Comparison of ENCODE assay signal across 17 cellular contexts in the genomic region with DNA sequence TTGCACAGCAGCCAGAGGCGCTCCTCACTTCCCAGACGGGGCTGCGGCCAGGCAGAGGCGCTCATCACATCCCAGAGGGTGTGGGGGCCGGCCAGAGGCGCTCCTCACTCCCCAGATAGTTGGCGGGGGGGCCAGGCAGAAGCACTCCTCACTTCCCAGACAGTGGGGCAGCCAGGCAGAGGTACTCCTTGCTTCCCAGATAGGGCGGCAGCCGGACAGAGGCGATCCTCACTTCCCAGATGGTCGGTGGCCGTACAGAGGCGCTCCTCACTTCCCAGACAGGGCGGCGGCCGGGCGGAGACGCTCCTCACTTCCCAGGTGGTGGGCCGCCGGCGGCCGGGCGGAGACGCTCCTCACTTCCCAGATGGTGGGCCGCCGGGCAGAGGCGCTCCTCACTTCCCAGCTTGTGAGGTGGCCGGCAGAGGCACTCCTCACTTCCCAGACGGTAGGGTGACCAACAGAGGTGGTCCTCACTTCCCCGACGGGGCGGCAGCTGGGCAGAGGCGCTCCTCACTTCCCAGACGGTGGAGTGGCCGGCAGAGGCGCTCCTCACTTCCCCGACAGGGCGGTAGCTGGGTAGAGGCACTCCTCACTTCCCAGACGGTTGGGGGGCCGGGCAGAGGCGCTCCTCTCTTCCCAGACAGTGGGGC. TPM values are rescaled to one million over a fixed set of nuclear protein-coding genes. Genes with fewer than 3 reads are reported as not detected.
DNase-seq lines count a peak whose midpoint lies in the region; ATAC-seq and TF ChIP-seq lines count a peak whose summit lies in the region.
"Had no signal": no experiment of that assay in that cellular context is flagged by ENCODE, and none has a peak within 500 bp of the region (broad histone marks: within the 10 kb centered on the region; RNA-seq: fewer than 3 reads in every experiment).

No MANE protein-coding gene starts in this region.

- no peaks in the 10 kb centered on the region for H3K27me3 Mint-ChIP-seq in Caco-2 (ENCODE audit: insufficient read depth, unreplicated experiment)
- H3K27me3 Mint-ChIP-seq in GM23338 (ENCODE audit: insufficient read depth, low read depth, poor library complexity) = no peaks in the 10 kb centered on the region
- H3K27me3 Mint-ChIP-seq: CD4-positive, CD25-positive, alpha-beta regulatory T cell; CD8-positive, alpha-beta memory T cell had no signal

- H4K91ac ChIP-seq in trophoblast cell (ENCODE audit: low read depth, low read length) = no peak overlapping the region

- no peaks in the 10 kb centered on the region for H3F3A ChIP-seq in GM23338 (replicated peaks; ENCODE audit: low read depth)

- no peak for TF ChIP-seq CTCF in Caco-2 (IDR thresholded peaks at IDR 0.05; ENCODE audit: insufficient read depth in 1 of 2, low read depth in 1 of 2, low read length in 1 of 2, severe bottlenecking in 1 of 2, unreplicated experiment in 1 of 2)
- 0 out of 4 replicates have a peak, but pooled peaks of 1 of the 2 experiments have one; percentile 2 for TF ChIP-seq CTCF in GM23338 (conservative IDR thresholded peaks at IDR 0.05; ENCODE audit: low read depth in 2 of 2)
- TF ChIP-seq CTCF in hepatocyte (IDR thresholded peaks at IDR 0.05; ENCODE audit: poor library complexity) = no peak
- no peak for TF ChIP-seq CTCF in GM20000 (IDR thresholded peaks at IDR 0.05; ENCODE audit: extremely low read depth, missing control alignments)

- no peak overlapping the region for H2BK120ac ChIP-seq in trophoblast cell (ENCODE audit: insufficient read depth, low read length, poor library complexity)

- CTCF ChIA-PET in Caco-2 (lab: Charles Lee) = no interaction called here

- H4K8ac ChIP-seq in trophoblast cell (ENCODE audit: low read depth, low read length) = no peak overlapping the region

- H2AK5ac ChIP-seq in trophoblast cell (ENCODE audit: low read length) = no peak overlapping the region

- peak; percentile 57 for ATAC-seq in GM23338
- ATAC-seq in HG03565 (IDR thresholded peaks at IDR 0.05; ENCODE audit: unreplicated experiment) = no peak

- H3K4me3 Mint-ChIP-seq in Caco-2 (ENCODE audit: unreplicated experiment) (no peak overlapping the region), GM23338 (no peak overlapping the region)

- H3K4me1 Mint-ChIP-seq in Caco-2 (ENCODE audit: low read depth, unreplicated experiment) (peaks cover 37% of the 10 kb centered on the region), GM23338 (peaks cover 13% of the 10 kb centered on the region; the same call in 2 of the 3 replicates)

- H3K9ac ChIP-seq in trophoblast cell (ENCODE audit: low read length) = no peak overlapping the region

- H3K9me3 ChIP-seq in Caco-2 = no peaks in the 10 kb centered on the region
- no peaks in the 10 kb centered on the region for H3K9me3 ChIP-seq in hepatocyte (ENCODE audit: low read depth)
- no peaks in the 10 kb centered on the region for H3K9me3 ChIP-seq in trophoblast cell (ENCODE audit: insufficient read depth, low read depth, low read length)
- H3K9me3 ChIP-seq: BE2C had no signal

- H3K9me2 ChIP-seq in GM23338 (ENCODE audit: insufficient read depth) (no peaks in the 10 kb centered on the region), hepatocyte (replicated peaks; ENCODE audit: insufficient read depth) (no peaks in the 10 kb centered on the region)

- no peak overlapping the region for H2BK12ac ChIP-seq in trophoblast cell (ENCODE audit: low read length)

- peak overlapping the region; percentile 24 for H3K4ac ChIP-seq in trophoblast cell (ENCODE audit: low read depth, low read length)

- no peaks in the 10 kb centered on the region for H3K79me1 ChIP-seq in trophoblast cell (ENCODE audit: low read length)

- H3K27me3 ChIP-seq in Caco-2 (replicated peaks; ENCODE audit: control insufficient read depth, insufficient read depth, low read length) (no peaks in the 10 kb centered on the region), GM23338 (ENCODE audit: insufficient read depth) (no peaks in the 10 kb centered on the region), hepatocyte (no peaks in the 10 kb centered on the region), trophoblast cell (ENCODE audit: insufficient read depth, low read length) (no peaks in the 10 kb centered on the region)
- H3K27me3 ChIP-seq: BE2C had no signal

- H3K27ac Mint-ChIP-seq in Caco-2 (ENCODE audit: unreplicated experiment) (peak overlapping the region; percentile 62), GM23338 (no peak overlapping the region)

- no peak overlapping the region for H3K18ac ChIP-seq in trophoblast cell (ENCODE audit: low read length)

- no peak overlapping the region for H3K4me3 ChIP-seq in Caco-2 (ENCODE audit: low read depth, low read length)
- no peak overlapping the region for H3K4me3 ChIP-seq in GM23338
- no peak overlapping the region for H3K4me3 ChIP-seq in hepatocyte
- H3K4me3 ChIP-seq in trophoblast cell (ENCODE audit: low read depth, low read length) = no peak overlapping the region

- peaks cover 30% of the 10 kb centered on the region for H4K20me1 ChIP-seq in GM23338 (replicated peaks; ENCODE audit: insufficient read depth)
- H4K20me1 ChIP-seq in hepatocyte (ENCODE audit: insufficient read depth, poor library complexity, severe bottlenecking) = peaks cover 26% of the 10 kb centered on the region

- no peak overlapping the region for H2BK5ac ChIP-seq in trophoblast cell (ENCODE audit: low read depth, low read length, poor library complexity)

- H3K27ac ChIP-seq in GM23338 (ENCODE audit: low read depth) (no peak overlapping the region), hepatocyte (peak overlapping the region; percentile 68), trophoblast cell (ENCODE audit: low read depth, low read length) (no peak overlapping the region)

- H3K36me3 Mint-ChIP-seq in Caco-2 (ENCODE audit: insufficient read depth, unreplicated experiment) (peaks cover 6% of the 10 kb centered on the region), GM23338 (ENCODE audit: low read depth) (no peaks in the 10 kb centered on the region)

- no TSS peak for BruUV-seq in Caco-2 (replicated peaks; lab: Mats Ljungman, UMichigan)

- H3K9me3 Mint-ChIP-seq in Caco-2 (ENCODE audit: unreplicated experiment) = no peaks in the 10 kb centered on the region
- H3K9me3 Mint-ChIP-seq in GM23338 = no peaks in the 10 kb centered on the region
- H3K9me3 Mint-ChIP-seq: CD4-positive, CD25-positive, alpha-beta regulatory T cell; CD8-positive, alpha-beta memory T cell had no signal

- 98% methylated on average over 22 of the region's 41 CpGs for WGBS in hepatocyte (ENCODE audit: low lambda C conversion rate, missing lambda C conversion rate)
- no CpG with 5 or more reads among the region's 41 CpGs for WGBS in trophoblast cell (ENCODE audit: extremely low coverage, insufficient coverage, insufficient read length)

- H3K14ac ChIP-seq in trophoblast cell (ENCODE audit: low read length) = no peak overlapping the region

- H3K36me3 ChIP-seq in Caco-2 (ENCODE audit: control insufficient read depth, insufficient read depth, low read length) = no peaks in the 10 kb centered on the region; the same call in 1 of the 2 replicates
- no peaks in the 10 kb centered on the region for H3K36me3 ChIP-seq in GM23338 (ENCODE audit: insufficient read depth)
- no peaks in the 10 kb centered on the region for H3K36me3 ChIP-seq in hepatocyte (replicated peaks; ENCODE audit: insufficient read depth, low read depth)
- no peaks in the 10 kb centered on the region for H3K36me3 ChIP-seq in trophoblast cell (ENCODE audit: control insufficient read depth in 1 of 2, insufficient read depth in 2 of 2, low read length in 2 of 2)
- H3K36me3 ChIP-seq: BE2C had no signal

- H4K12ac ChIP-seq in trophoblast cell (ENCODE audit: low read depth, low read length) = no peak overlapping the region

- no peak for DNase-seq in Caco-2
- no peak for DNase-seq in GM23338 (ENCODE audit: low spot score)
- no peak for DNase-seq in hepatocyte (ENCODE audit: low spot score)
- DNase-seq in trophoblast cell = no peak
- DNase-seq in GM20000 (ENCODE audit: low spot score) = no peak
- no peak for DNase-seq in activated effector memory CD4-positive, alpha-beta T cell treated with anti-CD3 and anti-CD28 coated beads, Interleukin-2, amount 50 U/mL, for 16 hours
- DNase-seq: BE2C; C1 segment of cervical spinal cord; CD4-positive, CD25-positive, alpha-beta regulatory T cell; CD8-positive, alpha-beta memory T cell; COR-L47; DMS153; DMS79; GDM1; GOT3; H7 had no signal

- no peak overlapping the region for H2AFZ ChIP-seq in GM23338
- H2AFZ ChIP-seq in hepatocyte = no peak overlapping the region
- H2AFZ ChIP-seq in trophoblast cell (ENCODE audit: insufficient read depth, low read length, poor library complexity) = no peak overlapping the region

- POLR2A ChIA-PET in Caco-2 (lab: Charles Lee) = no interaction called here

- no peak overlapping the region for H3K23ac ChIP-seq in trophoblast cell (ENCODE audit: low read length)

- H3K4me1 ChIP-seq in Caco-2 (peaks cover 48% of the 10 kb centered on the region), GM23338 (ENCODE audit: insufficient read depth) (peaks cover 4% of the 10 kb centered on the region; the same call in 1 of the 2 replicates), hepatocyte (ENCODE audit: insufficient read depth) (peaks cover 45% of the 10 kb centered on the region), trophoblast cell (ENCODE audit: control insufficient read depth in 1 of 2, insufficient read depth in 2 of 2, low read length in 2 of 2) (peaks cover 5 to 6% of the 10 kb centered on the region in 2 experiments)
- H3K4me1 ChIP-seq: BE2C had no signal

- intact Hi-C loops in Caco-2 (cut with micrococcal nuclease; ENCODE audit: unreplicated experiment) = no loop called here

- H3K79me2 ChIP-seq in GM23338 (replicated peaks; ENCODE audit: insufficient read depth) (peaks cover 88% of the 10 kb centered on the region), hepatocyte (peaks cover 93% of the 10 kb centered on the region), trophoblast cell (ENCODE audit: control insufficient read depth, insufficient read depth, low read length, poor library complexity) (no peaks in the 10 kb centered on the region)

- H3K4me2 ChIP-seq in GM23338 (no peak overlapping the region), hepatocyte (no peak overlapping the region), trophoblast cell (ENCODE audit: low read length) (no peak overlapping the region)

TF ChIP-seq in GM23338, 12 proteins besides CTCF, POLR2A, EP300 and RAD21 (continues in another document):
- no peak for TF ChIP-seq ZNF114 (CRISPR knock-in tag; IDR thresholded peaks at IDR 0.05)
- TF ChIP-seq, protein P1, sequence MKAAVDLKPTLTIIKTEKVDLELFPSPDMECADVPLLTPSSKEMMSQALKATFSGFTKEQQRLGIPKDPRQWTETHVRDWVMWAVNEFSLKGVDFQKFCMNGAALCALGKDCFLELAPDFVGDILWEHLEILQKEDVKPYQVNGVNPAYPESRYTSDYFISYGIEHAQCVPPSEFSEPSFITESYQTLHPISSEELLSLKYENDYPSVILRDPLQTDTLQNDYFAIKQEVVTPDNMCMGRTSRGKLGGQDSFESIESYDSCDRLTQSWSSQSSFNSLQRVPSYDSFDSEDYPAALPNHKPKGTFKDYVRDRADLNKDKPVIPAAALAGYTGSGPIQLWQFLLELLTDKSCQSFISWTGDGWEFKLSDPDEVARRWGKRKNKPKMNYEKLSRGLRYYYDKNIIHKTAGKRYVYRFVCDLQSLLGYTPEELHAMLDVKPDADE (IDR thresholded peaks at IDR 0.05) = no peak

RNA-seq across cellular contexts. Expression of gene CCNY, which starts 26.5 kb away (rescaled TPM):
- 111 and 122 TPM in 2 replicates for total RNA-seq in Caco-2 (2022)
- total RNA-seq in GM23338 (2014; rRNA removed; shearing (Covaris generic)) = 29.0 and 32.0 TPM in 2 replicates
- 14.2 and 17.4 TPM in 2 replicates for polyA plus RNA-seq in GM23338 (2016; fragmentation: Nextera tagmentation; extraction: Ambion mirVana)
- total RNA-seq in hepatocyte = 51.1 and 51.5 TPM in 2 replicates
- polyA plus RNA-seq in hepatocyte = 51.3 and 55.8 TPM in 2 replicates
- 38.5 and 42.4 TPM in 2 replicates for polyA plus RNA-seq in trophoblast cell (2013)
